14 cellular contexts compared by ENCODE assay signal in the genomic region with DNA sequence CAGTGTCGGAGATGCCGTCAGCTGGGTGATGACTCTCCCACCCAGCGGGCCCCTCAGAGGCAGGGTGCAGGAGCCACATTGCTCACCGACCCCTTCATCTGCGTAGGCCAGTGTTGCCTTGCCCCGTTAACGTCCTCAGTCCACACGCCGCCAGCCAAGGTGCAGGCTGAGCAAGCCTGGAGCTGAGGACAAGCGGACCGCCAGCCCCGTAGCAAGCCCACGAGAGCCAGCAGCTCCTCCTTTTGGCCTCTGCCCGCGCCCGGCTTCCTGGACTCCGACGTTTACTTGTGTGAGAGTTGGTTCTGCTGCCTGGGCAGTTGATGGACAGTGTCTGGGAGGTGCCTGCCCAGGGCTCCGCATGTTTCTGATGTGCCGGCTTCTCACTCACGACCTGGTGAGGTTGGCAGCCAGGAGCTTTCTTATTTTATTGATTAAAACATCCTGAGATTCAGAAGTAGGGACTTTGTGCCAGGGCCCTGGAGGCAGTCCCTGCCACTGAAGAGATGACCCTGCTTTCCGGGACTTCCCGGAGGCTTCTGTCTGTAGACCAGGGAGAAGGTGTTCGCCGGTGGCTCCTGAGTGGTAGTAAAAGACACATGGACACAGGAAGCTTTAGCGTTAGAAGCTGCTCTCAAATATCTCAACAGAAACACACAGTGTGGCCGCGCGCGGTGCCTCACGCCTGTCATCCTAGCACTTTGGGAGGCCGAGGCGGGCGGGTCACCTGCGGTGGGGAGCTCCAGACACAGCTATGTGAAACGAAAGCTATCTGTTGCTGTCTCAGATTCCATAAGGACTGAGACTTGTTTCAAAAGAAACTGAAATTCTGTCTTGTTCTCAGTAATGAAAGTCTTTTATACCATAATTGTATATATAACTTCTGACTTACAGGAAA. TPM values are rescaled to one million over a fixed set of nuclear protein-coding genes. Genes with fewer than 3 reads are reported as not detected.
DNase-seq lines count a peak whose midpoint lies in the region; ATAC-seq and TF ChIP-seq lines count a peak whose summit lies in the region.
"Had no signal": no experiment of that assay in that cellular context is flagged by ENCODE, and none has a peak within 500 bp of the region (broad histone marks: within the 10 kb centered on the region; RNA-seq: fewer than 3 reads in every experiment).

No MANE protein-coding gene starts in this region.

- peaks cover 0 to 2% (median 1%) of the 10 kb centered on the region in 3 donors for H3K27me3 Mint-ChIP-seq in CD14-positive monocyte (ENCODE audit: low read depth in 3 of 3)
- no peaks in the 10 kb centered on the region for H3K27me3 Mint-ChIP-seq in nephron (ENCODE audit: low read depth)
- no peaks in the 10 kb centered on the region for H3K27me3 Mint-ChIP-seq in activated T-helper 1 cell treated with anti-CD3 and anti-CD28 coated beads, Interleukin-12 subunit alpha, Interleukin-12 subunit beta, Interleukin-2, Interleukin-4 antibody, amounts not matched to agents 30 ng/mL and 10 ng/mL and 1 ng/mL, durations not matched to agents 14 hours and 24 hours and 36 hours (ENCODE audit: insufficient read depth)
- H3K27me3 Mint-ChIP-seq: naive B cell had no signal

- H3K4me1 Mint-ChIP-seq in CD14-positive monocyte (peaks cover 57% of the 10 kb centered on the region), nephron (peaks cover 76% of the 10 kb centered on the region)
- H3K4me1 Mint-ChIP-seq in activated T-helper 1 cell treated with anti-CD3 and anti-CD28 coated beads, Interleukin-12 subunit alpha, Interleukin-12 subunit beta, Interleukin-2, Interleukin-4 antibody, amounts not matched to agents 30 ng/mL and 10 ng/mL and 1 ng/mL, durations not matched to agents 14 hours and 24 hours and 36 hours (ENCODE audit: low read depth), result peaks cover 40% of the 10 kb centered on the region

- peaks cover 7 to 71% of the 10 kb centered on the region in 2 experiments; a peak in 3 of 4 replicates for H3K36me3 ChIP-seq in HCT116 (ENCODE audit: control insufficient read depth in 1 of 2, insufficient read depth in 2 of 2, low read length in 2 of 2)

- H3K4me3 Mint-ChIP-seq in CD14-positive monocyte (no peak overlapping the region), nephron (no peak overlapping the region)
- H3K4me3 Mint-ChIP-seq in activated T-helper 1 cell treated with anti-CD3 and anti-CD28 coated beads, Interleukin-12 subunit alpha, Interleukin-12 subunit beta, Interleukin-2, Interleukin-4 antibody, amounts not matched to agents 30 ng/mL and 10 ng/mL and 1 ng/mL, durations not matched to agents 14 hours and 24 hours and 36 hours, result no peak overlapping the region

- POLR2A ChIA-PET in HCT116 (lab: Charles Lee), result interaction anchor here (0.7 kb wide), 1 partner anchor 96 kb away, joined by 3 read pairs; no protein-coding TSS in a partner anchor

- no peak overlapping the region for H3K4me3 ChIP-seq in HCT116 (replicated peaks in 1 of 2; ENCODE audit: low read depth in 1 of 2, low read length in 2 of 2)

- CTCF ChIA-PET in HCT116 (lab: Charles Lee), result no interaction called here

- no peaks in the 10 kb centered on the region for H3K27me3 ChIP-seq in HCT116 (ENCODE audit: insufficient read depth, low read length)

- no peak for TF ChIP-seq RAD21 in HCT116 (IDR thresholded peaks at IDR 0.05; ENCODE audit: low read depth)

- H3K9me2 ChIP-seq in HCT116 (ENCODE audit: insufficient read depth), result no peaks in the 10 kb centered on the region

- H3K27ac Mint-ChIP-seq in CD14-positive monocyte (peak overlapping the region in 6 of 7 donors; percentile 40 to 78 (median 62)), nephron (peak overlapping the region in 2 of 3 experiments; percentile 22 to 72)
- no peak overlapping the region for H3K27ac Mint-ChIP-seq in activated T-helper 1 cell treated with anti-CD3 and anti-CD28 coated beads, Interleukin-12 subunit alpha, Interleukin-12 subunit beta, Interleukin-2, Interleukin-4 antibody, amounts not matched to agents 30 ng/mL and 10 ng/mL and 1 ng/mL, durations not matched to agents 14 hours and 24 hours and 36 hours

- in situ Hi-C loops in ACHN (cut with HindIII; ENCODE audit: low pct_ligation_motif_present, low pct_unique_long_range_greater_than_20kb, low sequenced_read_pairs), result no loop called here

- TF ChIP-seq CTCF in CD14-positive monocyte (IDR thresholded peaks at IDR 0.05) (no peak), HCT116 (IDR thresholded peaks at IDR 0.05 in 2 of 3, conservative IDR thresholded peaks at IDR 0.05 in 1 of 3; ENCODE audit: borderline replicate concordance in 1 of 3, insufficient read depth in 1 of 3, low read depth in 2 of 3, low read length in 2 of 3) (no peak), nephron (IDR thresholded peaks at IDR 0.05; ENCODE audit: unreplicated experiment in 3 of 3) (no peak)

- ATAC-seq in HCT116 (no peak), HG03442 (IDR thresholded peaks at IDR 0.05; ENCODE audit: unreplicated experiment) (no peak)
- ATAC-seq: SK-N-SH treated with all-trans-retinoic acid at 6 μM for 48 hours had no signal

- TF ChIP-seq POLR2A in HCT116 (IDR thresholded peaks at IDR 0.05; ENCODE audit: borderline replicate concordance, extremely low read depth, insufficient read depth, insufficient read length), result no peak

- H3K9ac ChIP-seq in HCT116 (ENCODE audit: low read length), result no peak overlapping the region

- no peaks in the 10 kb centered on the region for H3K9me3 ChIP-seq in HCT116 (ENCODE audit: control insufficient read depth in 1 of 2, insufficient read depth in 1 of 2, low read depth in 1 of 2, low read length in 2 of 2)

- H3K27ac ChIP-seq in HCT116 (ENCODE audit: low read depth, low read length) (peak overlapping the region; percentile 30; the same call in 1 of the 2 replicates), caudate nucleus (ENCODE audit: low read depth, low read length) (peak overlapping the region; percentile 67)

- peaks cover 100% of the 10 kb centered on the region for H3K79me2 ChIP-seq in HCT116 (ENCODE audit: insufficient read depth, low read length)

- no peak overlapping the region for H3K4me2 ChIP-seq in HCT116 (ENCODE audit: low read length)

- peaks cover 49% of the 10 kb centered on the region; the same call in 1 of the 2 replicates for H4K20me1 ChIP-seq in HCT116 (ENCODE audit: insufficient read depth)

- H2AFZ ChIP-seq in HCT116 (ENCODE audit: low read depth, low read length, poor library complexity, severe bottlenecking), result no peak overlapping the region

- H3K9me3 Mint-ChIP-seq in CD14-positive monocyte, result no peaks in the 10 kb centered on the region
- no peaks in the 10 kb centered on the region for H3K9me3 Mint-ChIP-seq in nephron
- no peaks in the 10 kb centered on the region for H3K9me3 Mint-ChIP-seq in activated T-helper 1 cell treated with anti-CD3 and anti-CD28 coated beads, Interleukin-12 subunit alpha, Interleukin-12 subunit beta, Interleukin-2, Interleukin-4 antibody, amounts not matched to agents 30 ng/mL and 10 ng/mL and 1 ng/mL, durations not matched to agents 14 hours and 24 hours and 36 hours
- H3K9me3 Mint-ChIP-seq: naive B cell had no signal

- peaks cover 32 to 69% of the 10 kb centered on the region in 2 experiments for H3K4me1 ChIP-seq in HCT116 (ENCODE audit: control insufficient read depth in 1 of 2, insufficient read depth in 2 of 2, low read length in 2 of 2)

- H3K36me3 Mint-ChIP-seq in CD14-positive monocyte, result peaks cover 21 to 56% of the 10 kb centered on the region in 2 donors
- H3K36me3 Mint-ChIP-seq in nephron (ENCODE audit: low read depth), result peaks cover 10% of the 10 kb centered on the region
- peaks cover 25% of the 10 kb centered on the region for H3K36me3 Mint-ChIP-seq in activated T-helper 1 cell treated with anti-CD3 and anti-CD28 coated beads, Interleukin-12 subunit alpha, Interleukin-12 subunit beta, Interleukin-2, Interleukin-4 antibody, amounts not matched to agents 30 ng/mL and 10 ng/mL and 1 ng/mL, durations not matched to agents 14 hours and 24 hours and 36 hours (ENCODE audit: low read depth)
- H3K36me3 Mint-ChIP-seq: naive B cell had no signal

- no TSS peak for BruUV-seq in HCT116 (replicated peaks; lab: Mats Ljungman, UMichigan)

- RAD21 ChIA-PET in HCT116 (lab: Charles Lee; ENCODE audit: low non-redundant PET in 1 of 2, low total read pairs in 2 of 2, uncharacterized antibody in 2 of 2, unreplicated experiment in 2 of 2), result no interaction called here

- DNase-seq in CD14-positive monocyte (ENCODE audit: low spot score) (no peak), HCT116 (ENCODE audit: low read depth, low spot score) (no peak), caudate nucleus (lab: John Stamatoyannopoulos, UW) (no peak), ACHN (no peak), dermis blood vessel endothelial cell (no peak)
- DNase-seq in activated T-helper 1 cell treated with anti-CD3 and anti-CD28 coated beads, Interleukin-12 subunit alpha, Interleukin-12 subunit beta, Interleukin-2, Interleukin-4 antibody, amounts not matched to agents 30 ng/mL and 10 ng/mL and 1 ng/mL, durations not matched to agents 14 hours and 24 hours and 36 hours (ENCODE audit: low spot score), result no peak
- DNase-seq: COR-L47, erythroblast, naive B cell, NCI-H1105, NCI-H774 had no signal

- intact Hi-C loops in CD14-positive monocyte (cut with micrococcal nuclease), result no loop called here
- intact Hi-C loops in HCT116 (cut with micrococcal nuclease), result no loop called here
- intact Hi-C loops in activated T-helper 1 cell treated with anti-CD3 and anti-CD28 coated beads, Interleukin-12 subunit alpha, Interleukin-12 subunit beta, Interleukin-2, Interleukin-4 antibody, amounts not matched to agents 30 ng/mL and 10 ng/mL and 1 ng/mL, durations not matched to agents 14 hours and 24 hours and 36 hours (cut with micrococcal nuclease), result no loop called here

RNA-seq across cellular contexts. Expression of a gene that starts 5.9 kb away (rescaled TPM):
- 1 to 10 TPM; 3.3 to 4.2 TPM for polyA plus RNA-seq in CD14-positive monocyte
- total RNA-seq in HCT116 (2021; ENCODE audit: unreplicated experiment) (191 TPM), dermis blood vessel endothelial cell (58.0 and 104 TPM in 2 replicates)
- 98.2 and 111 TPM in 2 replicates for polyA plus RNA-seq in HCT116 (2012)
- total RNA-seq in activated T-helper 1 cell treated with anti-CD3 and anti-CD28 coated beads, Interleukin-12 subunit alpha, Interleukin-12 subunit beta, Interleukin-2, Interleukin-4 antibody, amounts not matched to agents 30 ng/mL and 10 ng/mL and 1 ng/mL, durations not matched to agents 14 hours and 24 hours and 36 hours, result 301 and 304 TPM in 2 replicates

RNA-seq across cellular contexts. Expression of a gene that starts 11.9 kb away (rescaled TPM):
- polyA plus RNA-seq in CD14-positive monocyte, result under 1 TPM; 0.95 to 0.96 TPM
- total RNA-seq in HCT116 (2021; ENCODE audit: unreplicated experiment) (102 TPM), dermis blood vessel endothelial cell (10.7 and 14.8 TPM in 2 replicates)
- 105 and 119 TPM in 2 replicates for polyA plus RNA-seq in HCT116 (2012)
- total RNA-seq in activated T-helper 1 cell treated with anti-CD3 and anti-CD28 coated beads, Interleukin-12 subunit alpha, Interleukin-12 subunit beta, Interleukin-2, Interleukin-4 antibody, amounts not matched to agents 30 ng/mL and 10 ng/mL and 1 ng/mL, durations not matched to agents 14 hours and 24 hours and 36 hours, result 21.7 and 22.3 TPM in 2 replicates

RNA-seq across cellular contexts. Expression of a gene that starts 25.0 kb away (rescaled TPM):
- polyA plus RNA-seq in CD14-positive monocyte, result 1,000 to 10,000 TPM; 1,318 to 1,526 TPM
- total RNA-seq in HCT116 (2021; ENCODE audit: unreplicated experiment) (1,862 TPM), dermis blood vessel endothelial cell (380 and 637 TPM in 2 replicates)
- 2,807 and 2,860 TPM in 2 replicates for polyA plus RNA-seq in HCT116 (2012)
- 1,387 and 1,455 TPM in 2 replicates for total RNA-seq in activated T-helper 1 cell treated with anti-CD3 and anti-CD28 coated beads, Interleukin-12 subunit alpha, Interleukin-12 subunit beta, Interleukin-2, Interleukin-4 antibody, amounts not matched to agents 30 ng/mL and 10 ng/mL and 1 ng/mL, durations not matched to agents 14 hours and 24 hours and 36 hours

RNA-seq across cellular contexts. Expression of a gene that starts 29.5 kb away (rescaled TPM):
- 100 to 1,000 TPM; 211 to 232 TPM for polyA plus RNA-seq in CD14-positive monocyte
- 114 TPM for total RNA-seq in HCT116 (2021; ENCODE audit: unreplicated experiment)
- 110 and 137 TPM in 2 replicates for polyA plus RNA-seq in HCT116 (2012)
- 97.9 and 98.8 TPM in 2 replicates for total RNA-seq in activated T-helper 1 cell treated with anti-CD3 and anti-CD28 coated beads, Interleukin-12 subunit alpha, Interleukin-12 subunit beta, Interleukin-2, Interleukin-4 antibody, amounts not matched to agents 30 ng/mL and 10 ng/mL and 1 ng/mL, durations not matched to agents 14 hours and 24 hours and 36 hours
- total RNA-seq in dermis blood vessel endothelial cell, result 98.8 and 104 TPM in 2 replicates

RNA-seq across cellular contexts. Expression of a gene that starts 36.7 kb away (rescaled TPM):
- polyA plus RNA-seq in CD14-positive monocyte, result not detected
- 1.6 TPM for total RNA-seq in HCT116 (2021; ENCODE audit: unreplicated experiment)
- polyA plus RNA-seq in HCT116 (2012), result 0.62 and 0.66 TPM in 2 replicates
- total RNA-seq in activated T-helper 1 cell treated with anti-CD3 and anti-CD28 coated beads, Interleukin-12 subunit alpha, Interleukin-12 subunit beta, Interleukin-2, Interleukin-4 antibody, amounts not matched to agents 30 ng/mL and 10 ng/mL and 1 ng/mL, durations not matched to agents 14 hours and 24 hours and 36 hours, result 0.16 and 0.17 TPM in 2 replicates
- 0.23 and 0.34 TPM in 2 replicates for total RNA-seq in dermis blood vessel endothelial cell
